11 cellular contexts compared by ENCODE assay signal in genomic region chr16:3645504-3646347, GRCh38. TPM values are rescaled to one million over a fixed set of nuclear protein-coding genes. Genes with fewer than 3 reads are reported as not detected.
DNase-seq lines count a peak whose midpoint lies in the region; FAIRE-seq and TF ChIP-seq lines count a peak whose summit lies in the region.
"Had no signal": no experiment of that assay in that cellular context is flagged by ENCODE, and none has a peak within 500 bp of the region (broad histone marks: within the 10 kb centered on the region; RNA-seq: fewer than 3 reads in every experiment).

No MANE protein-coding gene starts in this region.

- H3K9me3 ChIP-seq in SK-N-MC (ENCODE audit: low read depth, low read length) (no peaks in the 10 kb centered on the region), kidney (ENCODE audit: control insufficient read depth in 1 of 2, low read length in 2 of 2) (no peaks in the 10 kb centered on the region), skeletal muscle tissue (ENCODE audit: control insufficient read depth in 3 of 3, low read length in 3 of 3) (no peaks in the 10 kb centered on the region)
- H3K9me3 ChIP-seq: thyroid gland had no signal

- no peaks in the 10 kb centered on the region for H3K27me3 ChIP-seq in skeletal muscle tissue (ENCODE audit: control insufficient read depth in 3 of 3, insufficient read depth in 3 of 3, low read length in 3 of 3)
- H3K27me3 ChIP-seq: thyroid gland had no signal

- intact Hi-C loops in kidney (cut with DNase I), result no loop called here

- no peak overlapping the region for H3K4me3 Mint-ChIP-seq in HFFc6
- H3K4me3 Mint-ChIP-seq: activated naive CD8-positive, alpha-beta T cell treated with anti-CD3 and anti-CD28 coated beads for 36 hours had no signal

- TF ChIP-seq POLR2A in GM12891 (IDR thresholded peaks at IDR 0.05; ENCODE audit: low read depth, low read length), result no peak

- H3K9me3 Mint-ChIP-seq in HFFc6, result no peaks in the 10 kb centered on the region
- H3K9me3 Mint-ChIP-seq: activated naive CD8-positive, alpha-beta T cell treated with anti-CD3 and anti-CD28 coated beads for 36 hours had no signal

- peaks cover 14% of the 10 kb centered on the region for H3K4me1 Mint-ChIP-seq in HFFc6 (ENCODE audit: low read depth)
- H3K4me1 Mint-ChIP-seq: activated naive CD8-positive, alpha-beta T cell treated with anti-CD3 and anti-CD28 coated beads for 36 hours had no signal

- FAIRE-seq in kidney (lab: Jason Lieb, UNC) (no peak), GM12891 (lab: Jason Lieb, UNC) (no peak)

- no peak for TF ChIP-seq CTCF in kidney (IDR thresholded peaks at IDR 0.05; ENCODE audit: borderline replicate concordance, extremely low read depth, insufficient read depth)
- TF ChIP-seq CTCF in HFFc6 (IDR thresholded peaks at IDR 0.05), result no peak

- H3K4me3 ChIP-seq in SK-N-MC, result no peak overlapping the region
- H3K4me3 ChIP-seq in kidney (ENCODE audit: low read length in 2 of 2), result no peak overlapping the region
- H3K4me3 ChIP-seq in skeletal muscle tissue (ENCODE audit: low read length in 3 of 3), result no peak overlapping the region
- H3K4me3 ChIP-seq: thyroid gland had no signal

- H3K27me3 Mint-ChIP-seq in HFFc6 (ENCODE audit: insufficient read depth), result no peaks in the 10 kb centered on the region; the same call in 1 of the 2 replicates
- H3K27me3 Mint-ChIP-seq: activated naive CD8-positive, alpha-beta T cell treated with anti-CD3 and anti-CD28 coated beads for 36 hours had no signal

- H3K9ac ChIP-seq in SK-N-MC (ENCODE audit: insufficient read length) (peak overlapping the region; percentile 14), kidney (ENCODE audit: low read length in 2 of 2) (no peak overlapping the region), skeletal muscle tissue (ENCODE audit: low read depth in 1 of 3, low read length in 3 of 3) (peak overlapping the region in 2 of 3 donors; percentile 33 to 40)

- H3K4me1 ChIP-seq in kidney (ENCODE audit: control insufficient read depth in 1 of 2, insufficient read depth in 1 of 2, low read depth in 1 of 2, low read length in 2 of 2) (peaks cover 0 to 7% of the 10 kb centered on the region in 2 donors), skeletal muscle tissue (ENCODE audit: control insufficient read depth in 3 of 3, insufficient read depth in 3 of 3, low read length in 3 of 3) (peaks cover 0 to 17% (median 15%) of the 10 kb centered on the region in 3 donors)

- no peaks in the 10 kb centered on the region for H3K36me3 Mint-ChIP-seq in HFFc6 (ENCODE audit: low read depth)
- H3K36me3 Mint-ChIP-seq: activated naive CD8-positive, alpha-beta T cell treated with anti-CD3 and anti-CD28 coated beads for 36 hours had no signal

- no peak overlapping the region for H3K27ac Mint-ChIP-seq in HFFc6
- H3K27ac Mint-ChIP-seq: activated naive CD8-positive, alpha-beta T cell treated with anti-CD3 and anti-CD28 coated beads for 36 hours had no signal

- H3K36me3 ChIP-seq in SK-N-MC (ENCODE audit: insufficient read depth, low read length), result no peaks in the 10 kb centered on the region
- peaks cover 0 to 1% of the 10 kb centered on the region in 2 donors for H3K36me3 ChIP-seq in kidney (ENCODE audit: control insufficient read depth in 1 of 2, insufficient read depth in 2 of 2, low read length in 2 of 2)
- H3K36me3 ChIP-seq in skeletal muscle tissue (ENCODE audit: control insufficient read depth in 3 of 3, insufficient read depth in 3 of 3, low read length in 3 of 3), result peaks cover 2 to 8% (median 3%) of the 10 kb centered on the region in 3 donors

- DNase-seq in DMS 273 (lab: John Stamatoyannopoulos, UW; ENCODE audit: unreplicated experiment), result peak; percentile 39
- DNase-seq in DMS 273 treated with DMSO at 0.1 percent for 48 hours (lab: John Stamatoyannopoulos, UW), result no peak
- DNase-seq in SK-N-MC (ENCODE audit: low read depth, low spot score), result no peak
- DNase-seq in kidney, result no peak
- no peak for DNase-seq in HFFc6
- no peak for DNase-seq in KG1 (lab: John Stamatoyannopoulos, UW)
- no peak for DNase-seq in GM12891 (ENCODE audit: insufficient read length, low spot score)
- DNase-seq: activated naive CD8-positive, alpha-beta T cell treated with anti-CD3 and anti-CD28 coated beads for 36 hours; T-helper 2 cell; thyroid gland had no signal

- H3K27ac ChIP-seq in SK-N-MC (peak overlapping the region; percentile 7; the same call in 1 of the 2 replicates), kidney (ENCODE audit: low read depth in 2 of 2, low read length in 2 of 2) (peak overlapping the region; percentile 23 to 32), skeletal muscle tissue (ENCODE audit: low read depth, low read length) (peak overlapping the region; percentile 30)
- H3K27ac ChIP-seq: thyroid gland had no signal

TF ChIP-seq in GM12891, 5 proteins besides CTCF, POLR2A, EP300 and RAD21:
- TF ChIP-seq POU2F2 (IDR thresholded peaks at IDR 0.05; ENCODE audit: low read depth, low read length), result no peak

RNA-seq across cellular contexts. Expression of gene DNASE1, which starts 8.8 kb away (rescaled TPM):
- total RNA-seq in kidney (16.1 TPM), skeletal muscle tissue (15.1 TPM)
- 116 TPM for polyA plus RNA-seq in kidney (ENCODE audit: insufficient read depth, low read depth, low replicate concordance)
- 1 to 10 TPM; 7.5 to 9.9 (median 8.0) TPM for total RNA-seq in HFFc6 (2021; fragmentation: NEBNext Ultra II Directional; extraction: Animal tissue kit (Norgen Biotek cat#: 25700))
- 7.0 TPM for polyA plus RNA-seq in GM12891 (2012; ENCODE audit: low read depth, missing spikeins)

RNA-seq across cellular contexts. Expression of gene SLX4, which starts 34.3 kb away (rescaled TPM):
- 4.8 TPM for total RNA-seq in kidney
- 1.0 TPM for polyA plus RNA-seq in kidney (ENCODE audit: insufficient read depth, low read depth, low replicate concordance)
- total RNA-seq in skeletal muscle tissue, result 1.6 TPM
- total RNA-seq in HFFc6 (2021; fragmentation: NEBNext Ultra II Directional; extraction: Animal tissue kit (Norgen Biotek cat#: 25700)), result 1 to 10 TPM; 6.8 to 8.2 (median 7.2) TPM
- 4.1 TPM for polyA plus RNA-seq in GM12891 (2012; ENCODE audit: low read depth, missing spikeins)

Comparison
In these comparisons a context has a peak if more than half of its experiments do, and no peak if none do; other contexts are left out.
1. H3K9ac ChIP-seq: peak in SK-N-MC (single experiment) and skeletal muscle tissue (2 of 3); none in kidney (0 of 2).
2. Peak in every context shown above with its lines, with median percentiles within 50 percentile points of each other: H3K27ac ChIP-seq.